ENCODE assay signal across 13 cellular contexts in genomic region chr7:69373171-69374035, GRCh38.
DNase-seq lines count a peak whose midpoint lies in the region; ATAC-seq and TF ChIP-seq lines count a peak whose summit lies in the region.
"Had no signal": no experiment of that assay in that cellular context is flagged by ENCODE, and none has a peak within 500 bp of the region (broad histone marks: within the 10 kb centered on the region; RNA-seq: fewer than 3 reads in every experiment).

No MANE protein-coding gene starts in this region.

- H3K27me3 Mint-ChIP-seq in T-cell: no peaks in the 10 kb centered on the region
- H3K27me3 Mint-ChIP-seq: activated CD4-positive, alpha-beta T cell treated with anti-CD3 and anti-CD28 coated beads, Interleukin-2, amount 10 ng/mL, durations not matched to agents 7 days and 5 days had no signal

- peak overlapping the region in 1 of 2 donors; percentile 11 for H3K27ac Mint-ChIP-seq in T-cell
- H3K27ac Mint-ChIP-seq: activated CD4-positive, alpha-beta T cell treated with anti-CD3 and anti-CD28 coated beads, Interleukin-2, amount 10 ng/mL, durations not matched to agents 7 days and 5 days had no signal

- POLR2A ChIA-PET in T-cell (lab: Charles Lee): no interaction called here

- intact Hi-C loops in transverse colon (cut with DNase I; ENCODE audit: low total_unique reads) (no loop called here), testis (cut with DNase I; ENCODE audit: low total_unique reads) (no loop called here)

- H3K27me3 ChIP-seq in transverse colon (no peaks in the 10 kb centered on the region), testis (no peaks in the 10 kb centered on the region)
- H3K27me3 ChIP-seq: cardiac muscle cell, thyroid gland had no signal

- TF ChIP-seq POLR2A in NB4 (IDR thresholded peaks at IDR 0.05; ENCODE audit: extremely low read depth, insufficient read length) (no peak), transverse colon (IDR thresholded peaks at IDR 0.05) (no peak), testis (IDR thresholded peaks at IDR 0.05) (no peak)

- H3K4me3 Mint-ChIP-seq in T-cell: no peak overlapping the region
- H3K4me3 Mint-ChIP-seq: activated CD4-positive, alpha-beta T cell treated with anti-CD3 and anti-CD28 coated beads, Interleukin-2, amount 10 ng/mL, durations not matched to agents 7 days and 5 days had no signal

- in situ Hi-C loops in transverse colon (cut with MboI; ENCODE audit: low pct_ligation_motif_present in 1 of 4, low pct_unique_long_range_greater_than_20kb in 1 of 4, low sequenced_read_pairs in 3 of 4): no loop called here

- H3K4me3 ChIP-seq in NB4 (ENCODE audit: low read depth, low read length) (no peak overlapping the region), coronary artery (peak overlapping the region; percentile 36), transverse colon (no peak overlapping the region), testis (no peak overlapping the region)
- H3K4me3 ChIP-seq: cardiac muscle cell, thyroid gland had no signal

- CTCF ChIA-PET in T-cell (lab: Charles Lee): interaction anchor here in 1 of 2 donors (0.7 kb wide), 1 partner anchor 15 kb away, joined by 4 read pairs; no protein-coding TSS in a partner anchor

- no peak for ATAC-seq in T-cell (replicated peaks in 1 of 4)
- ATAC-seq: sciatic nerve had no signal

- H3K27ac ChIP-seq in coronary artery (peak overlapping the region in 1 of 2 donors; percentile 41), transverse colon (peak overlapping the region in 3 of 4 donors; percentile 1 to 24 (median 1)), testis (no peak overlapping the region)
- H3K27ac ChIP-seq: cardiac muscle cell, thyroid gland had no signal

- DNase-seq in NOMO-1 (lab: John Stamatoyannopoulos, UW; ENCODE audit: unreplicated experiment in 2 of 2) (peak; percentile 6 to 24), NOMO-1 treated with dmso at 0.1 percent for 144 hours (lab: John Stamatoyannopoulos, UW; ENCODE audit: unreplicated experiment) (no peak), NB4 (ENCODE audit: low read depth) (peak; percentile 82), coronary artery (ENCODE audit: low spot score) (no peak), transverse colon (no peak), testis (no peak), T-cell (no peak), SW480 (ENCODE audit: low spot score) (no peak)
- DNase-seq: activated CD4-positive, alpha-beta T cell treated with anti-CD3 and anti-CD28 coated beads, Interleukin-2, amount 10 ng/mL, durations not matched to agents 7 days and 5 days; NCI-H1092 treated with DMSO at 0.1 percent for 48 hours; thyroid gland had no signal

- no peak for TF ChIP-seq EP300 in transverse colon (IDR thresholded peaks at IDR 0.05; ENCODE audit: low read depth)

- peaks cover 0 to 4% (median 0%) of the 10 kb centered on the region in 3 donors for H3K9me3 Mint-ChIP-seq in T-cell
- H3K9me3 Mint-ChIP-seq: activated CD4-positive, alpha-beta T cell treated with anti-CD3 and anti-CD28 coated beads, Interleukin-2, amount 10 ng/mL, durations not matched to agents 7 days and 5 days had no signal

- TF ChIP-seq CTCF in NB4 (IDR thresholded peaks at IDR 0.05; ENCODE audit: low read depth, low read length) (no peak), coronary artery (IDR thresholded peaks at IDR 0.05) (no peak), transverse colon (IDR thresholded peaks at IDR 0.05) (no peak), testis (IDR thresholded peaks at IDR 0.05) (no peak)

- H3K4me1 ChIP-seq in transverse colon (peaks cover 0 to 9% (median 0%) of the 10 kb centered on the region in 4 donors), testis (no peaks in the 10 kb centered on the region)
- H3K4me1 ChIP-seq: thyroid gland had no signal

- H3K4me1 Mint-ChIP-seq in T-cell: peaks cover 0 to 8% (median 3%) of the 10 kb centered on the region in 3 donors
- H3K4me1 Mint-ChIP-seq: activated CD4-positive, alpha-beta T cell treated with anti-CD3 and anti-CD28 coated beads, Interleukin-2, amount 10 ng/mL, durations not matched to agents 7 days and 5 days had no signal

- 13 to 32% methylated on average over 1 to 6 of the region's 6 CpGs for WGBS in transverse colon (ENCODE audit: low coverage in 1 of 2), 2 donors
- WGBS in testis, 2 donors: 76 to 83% methylated on average over 6 of the region's 6 CpGs

- H3K9me3 ChIP-seq in transverse colon (no peaks in the 10 kb centered on the region), testis (no peaks in the 10 kb centered on the region)
- H3K9me3 ChIP-seq: thyroid gland had no signal

- H3K36me3 ChIP-seq in transverse colon (no peaks in the 10 kb centered on the region), testis (ENCODE audit: low read depth, missing control alignments) (no peaks in the 10 kb centered on the region)
- H3K36me3 ChIP-seq: cardiac muscle cell, thyroid gland had no signal

- H3K36me3 Mint-ChIP-seq in T-cell: no peaks in the 10 kb centered on the region

Comparison
In these comparisons a context has a peak if more than half of its experiments do, and no peak if none do; other contexts are left out.
1. DNase-seq: peak in NOMO-1 (2 of 2) and NB4 (single experiment); none in NOMO-1 treated with dmso at 0.1 percent for 144 hours (single experiment), coronary artery (single experiment), transverse colon (single experiment), testis (single experiment), T-cell (0 of 34) and SW480 (single experiment).
2. H3K27ac ChIP-seq: peak in transverse colon (3 of 4); none in testis (0 of 2).